13 cellular contexts compared by ENCODE assay signal in the genomic region with DNA sequence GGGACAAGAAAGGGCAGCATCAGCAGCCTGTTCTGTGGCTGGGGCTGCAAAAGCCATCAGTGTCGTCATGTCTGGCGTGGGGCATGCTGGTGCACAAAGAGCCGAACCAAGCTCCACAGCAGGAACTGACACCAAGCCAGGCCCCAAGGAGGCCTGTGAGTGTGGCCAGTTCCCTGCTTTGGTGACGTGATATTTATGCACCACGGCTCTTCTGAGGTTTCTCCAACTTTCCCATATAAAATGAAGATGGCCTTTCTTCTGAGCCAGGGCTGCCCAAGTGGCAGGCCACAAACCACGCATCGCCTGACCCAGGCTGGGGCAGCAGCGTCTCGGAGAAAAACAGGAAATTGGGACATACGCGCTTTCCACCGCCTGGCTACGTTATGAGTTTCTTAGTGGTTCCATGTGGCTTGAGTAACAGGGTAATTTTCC.
DNase-seq lines count a peak whose midpoint lies in the region; ATAC-seq, FAIRE-seq and TF ChIP-seq lines count a peak whose summit lies in the region.
"Had no signal": no experiment of that assay in that cellular context is flagged by ENCODE, and none has a peak within 500 bp of the region (broad histone marks: within the 10 kb centered on the region; RNA-seq: fewer than 3 reads in every experiment).

No MANE protein-coding gene starts in this region.

- POLR2A ChIA-PET in A549 (lab: Yijun Ruan, JAX): no interaction called here
- POLR2A ChIA-PET in IMR-90 (lab: Charles Lee; ENCODE audit: unreplicated experiment): no interaction called here

- H3K23ac ChIP-seq in IMR-90 (ENCODE audit: low read depth, low read length): no peak overlapping the region

- TF ChIP-seq RAD21 in A549 (conservative IDR thresholded peaks at IDR 0.05 in 1 of 2, IDR thresholded peaks at IDR 0.05 in 1 of 2) (no peak), IMR-90 (IDR thresholded peaks at IDR 0.05; ENCODE audit: low read length) (no peak)

- no peak overlapping the region for H2AFZ ChIP-seq in IMR-90 (replicated peaks; ENCODE audit: low read length, poor library complexity)

- no peak overlapping the region for H3K27ac Mint-ChIP-seq in activated T-helper 17 cell treated with anti-CD3 and anti-CD28 coated beads, Interleukin-2, amount 50 U/mL, for 72 hours
- H3K27ac Mint-ChIP-seq: T-cell had no signal

- H2AK5ac ChIP-seq in IMR-90 (ENCODE audit: low read depth, low read length): no peak overlapping the region

- TF ChIP-seq CTCF in A549 (IDR thresholded peaks at IDR 0.05) (no peak), IMR-90 (conservative IDR thresholded peaks at IDR 0.05; ENCODE audit: low read depth, low read length) (no peak)

- intact Hi-C loops in IMR-90 (cut with micrococcal nuclease): no loop called here

- 94% methylated on average over 13 of the region's 13 CpGs for WGBS in A549 (ENCODE audit: missing lambda C conversion rate)
- WGBS in IMR-90 (ENCODE audit: extremely low coverage in 2 of 2, insufficient read length in 1 of 2), 2 experiments: 95% methylated on average over 3 of the region's 13 CpGs; no CpG with 5 or more reads in 1 of the 2 experiments

- TF ChIP-seq POLR2A in A549 (IDR thresholded peaks at IDR 0.05; ENCODE audit: low read length): no peak
- no peak for TF ChIP-seq POLR2A in IMR-90 (IDR thresholded peaks at IDR 0.05; ENCODE audit: low read depth, low read length)

- CTCF ChIA-PET in A549 (lab: Yijun Ruan, JAX): no interaction called here
- CTCF ChIA-PET in IMR-90 (lab: Yijun Ruan, JAX): no interaction called here

- in situ Hi-C loops in IMR-90 (cut with MboI; ENCODE audit: low sequenced_read_pairs): no loop called here

- no peak overlapping the region for H2BK15ac ChIP-seq in IMR-90 (ENCODE audit: low read depth, low read length)

- ATAC-seq in A549 (no peak), IMR-90 (ENCODE audit: low read depth) (no peak)
- no peak for ATAC-seq in activated T-helper 17 cell treated with anti-CD3 and anti-CD28 coated beads, Interleukin-2, amount 50 U/mL, for 72 hours (replicated peaks)
- ATAC-seq: T-cell had no signal

- peaks cover 0 to 20% of the 10 kb centered on the region in 2 experiments; a peak in 1 of 4 replicates for H3K79me1 ChIP-seq in IMR-90 (ENCODE audit: low read depth in 1 of 2, low read length in 2 of 2)

- H3K36me3 Mint-ChIP-seq in activated T-helper 17 cell treated with anti-CD3 and anti-CD28 coated beads, Interleukin-2, amount 50 U/mL, for 72 hours (ENCODE audit: low read depth): no peaks in the 10 kb centered on the region
- H3K36me3 Mint-ChIP-seq: T-cell had no signal

- H3K4me1 ChIP-seq in A549 (peaks cover 34% of the 10 kb centered on the region), IMR-90 (ENCODE audit: control insufficient read depth, insufficient read depth, low read length) (peaks cover 6% of the 10 kb centered on the region)
- H3K4me1 ChIP-seq: suprapubic skin had no signal

- 0 out of 2 replicates have a peak overlapping the region, but pooled peaks have one; percentile 11 for H4K5ac ChIP-seq in IMR-90 (ENCODE audit: low read depth, low read length)

- no peak overlapping the region for H3K9ac ChIP-seq in IMR-90 (ENCODE audit: low read depth, low read length)

- 0 out of 2 replicates have a peak, but pooled peaks cover 3% of the 10 kb centered on the region for H3K9me1 ChIP-seq in IMR-90 (ENCODE audit: insufficient read depth, low read length)

- H3K9me3 ChIP-seq in A549: no peaks in the 10 kb centered on the region
- H3K9me3 ChIP-seq in IMR-90 (ENCODE audit: control insufficient read depth, insufficient read depth, low read length): peaks cover 3% of the 10 kb centered on the region; the same call in 1 of the 2 replicates
- H3K9me3 ChIP-seq: suprapubic skin had no signal

- peaks cover 11% of the 10 kb centered on the region for H3K36me3 ChIP-seq in IMR-90 (ENCODE audit: control insufficient read depth, insufficient read depth, low read length)
- H3K36me3 ChIP-seq: suprapubic skin had no signal

- dilution Hi-C loops in IMR-90 (cut with HindIII; ENCODE audit: low sequenced_read_pairs, unreplicated experiment): no loop called here

- peak overlapping the region; percentile 26; the same call in 1 of the 2 replicates for H4K91ac ChIP-seq in IMR-90 (ENCODE audit: insufficient read depth, low read depth, low read length)

- peak overlapping the region; percentile 49 for H2BK5ac ChIP-seq in IMR-90 (ENCODE audit: low read depth, low read length, poor library complexity, severe bottlenecking)

- H2AK9ac ChIP-seq in IMR-90 (replicated peaks; ENCODE audit: low read depth, low read length, poor library complexity): no peak overlapping the region

- no peak for DNase-seq in A549 (ENCODE audit: low read depth in 1 of 2, low spot score in 1 of 2)
- no peak for DNase-seq in IMR-90
- peak in 10 of 61 donors; percentile 8 to 52 (median 22) for DNase-seq in caudate nucleus (lab: John Stamatoyannopoulos, UW)
- peak; percentile 69 for DNase-seq in medulla oblongata (ENCODE audit: extremely low spot score)
- no peak for DNase-seq in NCI-H1694 (lab: John Stamatoyannopoulos, UW)
- DNase-seq in NCI-H1694 treated with DMSO at 0.1 percent for 48 hours (lab: John Stamatoyannopoulos, UW): no peak
- no peak for DNase-seq in NCI-H446 (lab: John Stamatoyannopoulos, UW)
- DNase-seq: ACHN; activated T-cell treated with anti-CD3 and anti-CD28 coated beads, Interleukin-2, amount 50 U/mL, for 1 hour; NCI-H1105 had no signal

- H3K56ac ChIP-seq in IMR-90 (ENCODE audit: extremely low read depth, insufficient read depth, low read length): no peak overlapping the region

- H3K4ac ChIP-seq in IMR-90 (ENCODE audit: low read depth, low read length): no peak overlapping the region

- BruUV-seq in IMR-90 (replicated peaks; lab: Mats Ljungman, UMichigan): no TSS peak

- H2BK120ac ChIP-seq in IMR-90 (ENCODE audit: low read depth, low read length): peak overlapping the region; percentile 37; the same call in 1 of the 2 replicates

- H3K18ac ChIP-seq in IMR-90 (ENCODE audit: low read depth, low read length): no peak overlapping the region

- no peak overlapping the region for H3K14ac ChIP-seq in IMR-90 (replicated peaks; ENCODE audit: low read depth, low read length)

- no peak overlapping the region for H2BK20ac ChIP-seq in IMR-90 (ENCODE audit: low read depth, low read length)

- no peak for TF ChIP-seq EP300 in A549 (IDR thresholded peaks at IDR 0.05)

- H3K4me1 Mint-ChIP-seq in activated T-helper 17 cell treated with anti-CD3 and anti-CD28 coated beads, Interleukin-2, amount 50 U/mL, for 72 hours: no peaks in the 10 kb centered on the region
- H3K4me1 Mint-ChIP-seq: T-cell had no signal

- H3K4me2 ChIP-seq in A549: no peak overlapping the region
- H3K4me2 ChIP-seq in IMR-90 (ENCODE audit: low read depth, low read length): no peak overlapping the region

- H3K4me3 ChIP-seq in A549 (no peak overlapping the region), IMR-90 (ENCODE audit: insufficient read depth, low read depth, low read length) (no peak overlapping the region)
- H3K4me3 ChIP-seq: suprapubic skin had no signal

- no peaks in the 10 kb centered on the region for H3K9me3 Mint-ChIP-seq in activated T-helper 17 cell treated with anti-CD3 and anti-CD28 coated beads, Interleukin-2, amount 50 U/mL, for 72 hours
- H3K9me3 Mint-ChIP-seq: T-cell had no signal

- H3K27ac ChIP-seq in A549 (peak overlapping the region; percentile 1 to 44; a peak in 4 of 6 replicates), IMR-90 (ENCODE audit: insufficient read depth, low read length) (0 out of 2 replicates have a peak overlapping the region, but pooled peaks have one; percentile 15), caudate nucleus (ENCODE audit: low read depth, low read length) (peak overlapping the region; percentile 6)
- H3K27ac ChIP-seq: suprapubic skin had no signal

- H4K20me1 ChIP-seq in IMR-90 (ENCODE audit: insufficient read depth, low read length): no peaks in the 10 kb centered on the region

- no peak for FAIRE-seq in A549 (lab: Jason Lieb, UNC)

- no peak overlapping the region; a peak in 1 of 4 replicates for H4K8ac ChIP-seq in IMR-90 (ENCODE audit: low read depth in 2 of 2, low read length in 2 of 2)

- H3K27me3 ChIP-seq in IMR-90 (ENCODE audit: control insufficient read depth, insufficient read depth, low read length): no peaks in the 10 kb centered on the region
- H3K27me3 ChIP-seq: suprapubic skin had no signal

- H3K27me3 Mint-ChIP-seq in activated T-helper 17 cell treated with anti-CD3 and anti-CD28 coated beads, Interleukin-2, amount 50 U/mL, for 72 hours: peaks cover 17% of the 10 kb centered on the region

- H3K4me3 Mint-ChIP-seq in activated T-helper 17 cell treated with anti-CD3 and anti-CD28 coated beads, Interleukin-2, amount 50 U/mL, for 72 hours: no peak overlapping the region
- H3K4me3 Mint-ChIP-seq: T-cell had no signal

TF ChIP-seq in A549, 52 proteins besides CTCF, POLR2A, EP300 and RAD21 (continues in another document):
- TF ChIP-seq, protein P1, sequence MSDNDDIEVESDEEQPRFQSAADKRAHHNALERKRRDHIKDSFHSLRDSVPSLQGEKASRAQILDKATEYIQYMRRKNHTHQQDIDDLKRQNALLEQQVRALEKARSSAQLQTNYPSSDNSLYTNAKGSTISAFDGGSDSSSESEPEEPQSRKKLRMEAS (IDR thresholded peaks at IDR 0.05): no peak
- TF ChIP-seq EHMT2 (IDR thresholded peaks at IDR 0.05; ENCODE audit: low read depth): no peak
- no peak for TF ChIP-seq NPAS2 (CRISPR knock-in tag; IDR thresholded peaks at IDR 0.05; ENCODE audit: borderline replicate concordance)
- no peak for TF ChIP-seq BHLHE40 (IDR thresholded peaks at IDR 0.05; ENCODE audit: low read depth, low read length)
- no peak for TF ChIP-seq KDM1A (IDR thresholded peaks at IDR 0.05; ENCODE audit: low read depth)
- no peak for TF ChIP-seq JUNB (IDR thresholded peaks at IDR 0.05)
- no peak for TF ChIP-seq HOXB5 (CRISPR knock-in tag; IDR thresholded peaks at IDR 0.05)

TF ChIP-seq in IMR-90, 13 proteins besides CTCF, POLR2A, EP300 and RAD21 (continues in another document):
- no peak for TF ChIP-seq MAZ (IDR thresholded peaks at IDR 0.05; ENCODE audit: borderline replicate concordance, low read depth, low read length)
- TF ChIP-seq, protein P2, sequence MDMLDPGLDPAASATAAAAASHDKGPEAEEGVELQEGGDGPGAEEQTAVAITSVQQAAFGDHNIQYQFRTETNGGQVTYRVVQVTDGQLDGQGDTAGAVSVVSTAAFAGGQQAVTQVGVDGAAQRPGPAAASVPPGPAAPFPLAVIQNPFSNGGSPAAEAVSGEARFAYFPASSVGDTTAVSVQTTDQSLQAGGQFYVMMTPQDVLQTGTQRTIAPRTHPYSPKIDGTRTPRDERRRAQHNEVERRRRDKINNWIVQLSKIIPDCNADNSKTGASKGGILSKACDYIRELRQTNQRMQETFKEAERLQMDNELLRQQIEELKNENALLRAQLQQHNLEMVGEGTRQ (IDR thresholded peaks at IDR 0.05; ENCODE audit: low read depth, low read length): no peak
- no peak for TF ChIP-seq MXI1 (IDR thresholded peaks at IDR 0.05; ENCODE audit: borderline replicate concordance, low read depth, low read length)
- TF ChIP-seq RCOR1 (IDR thresholded peaks at IDR 0.05; ENCODE audit: insufficient replicate concordance, low read length): no peak
- no peak for TF ChIP-seq SMC3 (IDR thresholded peaks at IDR 0.05; ENCODE audit: low read depth, low read length)
- no peak for TF ChIP-seq FOS (IDR thresholded peaks at IDR 0.05; ENCODE audit: low read depth, low read length)
- no peak for TF ChIP-seq CEBPB (IDR thresholded peaks at IDR 0.05; ENCODE audit: low read depth, low read length)
